ENCODE assay signal across 20 cellular contexts in the genomic region with DNA sequence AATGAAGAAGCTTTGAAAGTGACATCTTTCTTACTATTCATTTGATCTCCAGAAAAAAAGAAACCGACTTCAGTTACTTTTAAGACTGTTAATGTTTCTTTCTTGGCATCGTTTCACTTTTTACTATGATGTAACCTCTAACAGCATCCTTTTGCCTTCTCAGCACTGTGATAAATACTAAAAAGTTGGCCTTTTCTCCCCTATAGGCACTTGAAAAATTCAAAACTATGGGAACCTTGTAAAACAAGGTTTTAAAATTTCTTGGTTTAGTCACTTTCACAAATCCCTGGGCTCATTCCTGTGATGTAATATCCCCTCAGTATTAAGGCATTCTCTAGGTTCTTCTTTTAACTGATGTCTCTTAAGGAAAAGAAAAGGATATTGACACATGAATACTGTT.
A peak's percentile ranks its signal among the peaks of the same experiment; 100 is the strongest.
DNase-seq lines count a peak whose midpoint lies in the region; ATAC-seq and TF ChIP-seq lines count a peak whose summit lies in the region.
"Had no signal": no experiment of that assay in that cellular context is flagged by ENCODE, and none has a peak within 500 bp of the region (broad histone marks: within the 10 kb centered on the region; RNA-seq: fewer than 3 reads in every experiment).

No MANE protein-coding gene starts in this region.

- H3K4me3 ChIP-seq in GM23248 (no peak overlapping the region), fibroblast of lung (replicated peaks in 1 of 4; ENCODE audit: control extremely low read depth in 1 of 4, insufficient read depth in 1 of 4, low read depth in 3 of 4, low read length in 4 of 4) (no peak overlapping the region), skeletal muscle cell (ENCODE audit: low read depth, low read length) (no peak overlapping the region)
- H3K4me3 ChIP-seq: K562, MG63, SJSA1 had no signal

- H3F3A ChIP-seq in GM23248 (ENCODE audit: insufficient read depth) = no peaks in the 10 kb centered on the region

- H3K27me3 ChIP-seq in GM23248 (replicated peaks; ENCODE audit: insufficient read depth) (no peaks in the 10 kb centered on the region), fibroblast of lung (ENCODE audit: control insufficient read depth, insufficient read depth, low read length) (no peaks in the 10 kb centered on the region)
- H3K27me3 ChIP-seq: BE2C, MG63, SJSA1 had no signal

- in situ Hi-C loops in GM23248 (cut with MboI) = no loop called here

- WGBS in GM23248 (ENCODE audit: low coverage in 1 of 2, low lambda C conversion rate in 2 of 2, missing lambda C conversion rate in 2 of 2), 2 experiments = 87 to 92% methylated on average over 2 of the region's 2 CpGs

- no peaks in the 10 kb centered on the region for H3K36me3 Mint-ChIP-seq in T-cell
- H3K36me3 Mint-ChIP-seq: CD14-positive monocyte; CD8-positive, alpha-beta memory T cell had no signal

- H3K27ac ChIP-seq in GM23248 (no peak overlapping the region), fibroblast of lung (ENCODE audit: insufficient read depth, low read length) (no peak overlapping the region)
- H3K27ac ChIP-seq: SJSA1 had no signal

- H3K9me3 ChIP-seq in GM23248 (ENCODE audit: low read depth) (no peaks in the 10 kb centered on the region), fibroblast of lung (ENCODE audit: control insufficient read depth, insufficient read depth, low read depth, low read length) (no peaks in the 10 kb centered on the region)
- H3K9me3 ChIP-seq: BE2C, MG63, SJSA1 had no signal

- POLR2A ChIA-PET in T-cell (lab: Charles Lee) = no interaction called here

- TF ChIP-seq CTCF in fibroblast of lung (conservative IDR thresholded peaks at IDR 0.05 in 1 of 2, IDR thresholded peaks at IDR 0.05 in 1 of 2; ENCODE audit: low read depth in 1 of 2, low read length in 2 of 2) = no peak

- H4K20me1 ChIP-seq in GM23248 (ENCODE audit: insufficient read depth) (no peaks in the 10 kb centered on the region), fibroblast of lung (ENCODE audit: control insufficient read depth, extremely low read depth, insufficient read depth, low read length) (no peaks in the 10 kb centered on the region)

- DNase-seq in GM23248 (peak; percentile 15), fibroblast of lung (ENCODE audit: low read depth in 2 of 2) (peak; percentile 38 to 42), skeletal muscle cell (ENCODE audit: low read depth) (peak; percentile 43), T-cell (no peak), HUDEP-2 (lab: John Stamatoyannopoulos, UW; ENCODE audit: unreplicated experiment in 76 of 76) (no peak), GM19240 (ENCODE audit: insufficient read length, low spot score) (no peak), MV-4-11 (lab: John Stamatoyannopoulos, UW) (no peak)
- DNase-seq: BE2C; CD8-positive, alpha-beta memory T cell; DMS 273 treated with DMSO at 0.1 percent for 48 hours; DMS79; H7; MG63; NCI-H2029; NCI-H2227 treated with DMSO at 0.1 percent for 48 hours; NCI-H526 treated with DMSO at 0.1 percent for 48 hours; RPMI8226 had no signal

- H3K36me3 ChIP-seq in GM23248 (ENCODE audit: low read depth) (no peaks in the 10 kb centered on the region), fibroblast of lung (ENCODE audit: control insufficient read depth, insufficient read depth, low read length) (no peaks in the 10 kb centered on the region)
- H3K36me3 ChIP-seq: BE2C, MG63, SJSA1 had no signal

- no peak for ATAC-seq in T-cell (replicated peaks in 1 of 4)
- ATAC-seq: K562 had no signal

- no peak overlapping the region for H3K27ac Mint-ChIP-seq in T-cell
- H3K27ac Mint-ChIP-seq: CD14-positive monocyte; CD8-positive, alpha-beta memory T cell had no signal

- CTCF ChIA-PET in T-cell (lab: Charles Lee) = no interaction called here

- H3K9ac ChIP-seq in GM23248 = no peak overlapping the region
- H3K9ac ChIP-seq in fibroblast of lung (ENCODE audit: insufficient read depth, low read length) = no peak overlapping the region

- no peaks in the 10 kb centered on the region for H3K4me1 Mint-ChIP-seq in T-cell
- H3K4me1 Mint-ChIP-seq: CD14-positive monocyte; CD8-positive, alpha-beta memory T cell had no signal

- no peak overlapping the region for H3K4me3 Mint-ChIP-seq in T-cell
- H3K4me3 Mint-ChIP-seq: CD14-positive monocyte; CD8-positive, alpha-beta memory T cell had no signal

- H3K79me2 ChIP-seq in GM23248 (ENCODE audit: insufficient read depth) (no peaks in the 10 kb centered on the region), fibroblast of lung (ENCODE audit: control insufficient read depth, insufficient read depth, low read length) (no peaks in the 10 kb centered on the region)

- H3K4me2 ChIP-seq in GM23248 (ENCODE audit: unreplicated experiment) (no peak overlapping the region), fibroblast of lung (ENCODE audit: extremely low read depth, insufficient read depth, low read length) (no peak overlapping the region)

- peaks cover 0 to 4% of the 10 kb centered on the region in 2 donors for H3K27me3 Mint-ChIP-seq in T-cell
- H3K27me3 Mint-ChIP-seq: CD8-positive, alpha-beta memory T cell had no signal

- H3K9me2 ChIP-seq in GM23248 (ENCODE audit: insufficient read depth) = no peaks in the 10 kb centered on the region

- no peak overlapping the region for H2AFZ ChIP-seq in GM23248
- H2AFZ ChIP-seq in fibroblast of lung (ENCODE audit: low read length) = no peak overlapping the region

- H3K9me3 Mint-ChIP-seq in T-cell = no peaks in the 10 kb centered on the region

- 0 out of 2 replicates have a peak, but pooled peaks cover 4% of the 10 kb centered on the region for H3K4me1 ChIP-seq in GM23248 (ENCODE audit: insufficient read depth)
- no peaks in the 10 kb centered on the region for H3K4me1 ChIP-seq in fibroblast of lung (ENCODE audit: control insufficient read depth, extremely low read depth, insufficient read depth, low read length)
- H3K4me1 ChIP-seq: BE2C had no signal

Comparison
In these comparisons a context has a peak if more than half of its experiments do, and no peak if none do; other contexts are left out.
1. DNase-seq: peak in GM23248 (single experiment), fibroblast of lung (2 of 2) and skeletal muscle cell (single experiment); none in T-cell (0 of 34), HUDEP-2 (0 of 76), GM19240 (single experiment) and MV-4-11 (single experiment).